16 cellular contexts compared by ENCODE assay signal in genomic region chr4:168654206-168655174, GRCh38.
DNase-seq lines count a peak whose midpoint lies in the region; ATAC-seq, FAIRE-seq and TF ChIP-seq lines count a peak whose summit lies in the region.
"Had no signal": no experiment of that assay in that cellular context is flagged by ENCODE, and none has a peak within 500 bp of the region (broad histone marks: within the 10 kb centered on the region; RNA-seq: fewer than 3 reads in every experiment).

No MANE protein-coding gene starts in this region.

- H3K4me2 ChIP-seq in A549, result peak overlapping the region; percentile 75
- 0 out of 2 replicates have a peak overlapping the region, but pooled peaks have one; percentile 7 for H3K4me2 ChIP-seq in GM12878 (ENCODE audit: control insufficient read depth, insufficient read depth)

- H3K27ac ChIP-seq in A549 (peak overlapping the region; percentile 50 to 66; a peak in 4 of 6 replicates), GM12878 (ENCODE audit: control insufficient read depth, insufficient read depth) (no peak overlapping the region)

- SMC1A ChIA-PET in GM12878 (lab: Charles Lee; ENCODE audit: uncharacterized antibody, unreplicated experiment), result interaction anchor here (0.6 to 0.9 kb wide), 4 partner anchors 9 to 121 kb away, joined by 3 to 4 read pairs (median 4); no protein-coding TSS in a partner anchor

- H3K9me3 ChIP-seq in A549 (no peaks in the 10 kb centered on the region), GM12878 (replicated peaks; ENCODE audit: control insufficient read depth, insufficient read depth, low read length) (no peaks in the 10 kb centered on the region)

- no peaks in the 10 kb centered on the region for H3K79me2 ChIP-seq in GM12878 (ENCODE audit: control insufficient read depth, insufficient read depth, low read length)

- H3K4me3 Mint-ChIP-seq in mesothelial cell of epicardium, result no peak overlapping the region
- H3K4me3 Mint-ChIP-seq: activated CD4-positive, alpha-beta T cell treated with anti-CD3 and anti-CD28 coated beads for 36 hours had no signal

- no peak overlapping the region for H3K9ac ChIP-seq in GM12878 (ENCODE audit: control insufficient read depth, insufficient read depth, low read length)

- in situ Hi-C loops in GM12878 (cut with MboI), result no loop called here

- intact Hi-C loops in GM12878 (cut with micrococcal nuclease; ENCODE audit: unreplicated experiment), result loop anchor here (10.0 kb wide), 1 partner anchor 340 kb away; the partner anchor contains the start of gene DDX60

- DNase-seq in A549 (ENCODE audit: low read depth in 1 of 2, low spot score in 1 of 2) (no peak), NCI-H2081 treated with DMSO at 0.1 percent for 48 hours (lab: John Stamatoyannopoulos, UW) (peak; percentile 79), GM12878 (ENCODE audit: low read depth, low spot score) (no peak), mesothelial cell of epicardium (ENCODE audit: low spot score in 2 of 2, unreplicated experiment in 2 of 2) (no peak), GM20000 (ENCODE audit: low spot score) (no peak), NCI-H345 treated with DMSO at 0.1 percent for 48 hours (lab: John Stamatoyannopoulos, UW; ENCODE audit: unreplicated experiment) (no peak)
- DNase-seq: activated CD4-positive, alpha-beta T cell treated with anti-CD3 and anti-CD28 coated beads for 36 hours; central memory CD4-positive, alpha-beta T cell; DMS79; KG1; kidney glomerular epithelial cell; NCI-H524 treated with DMSO at 0.1 percent for 48 hours; stimulated activated CD4-positive, alpha-beta T cell treated with anti-CD3 and anti-CD28 coated beads, Interleukin-4, amount 100 ng/mL, for 24 hours; SW 1271 had no signal

- no peak for TF ChIP-seq CTCF in A549 (IDR thresholded peaks at IDR 0.05)
- no peak for TF ChIP-seq CTCF in GM12878 (IDR thresholded peaks at IDR 0.05 in 2 of 3, conservative IDR thresholded peaks at IDR 0.05 in 1 of 3; ENCODE audit: control insufficient read depth in 2 of 3, extremely low read depth in 1 of 3, insufficient read depth in 1 of 3, low read depth in 3 of 3, low read length in 3 of 3)
- TF ChIP-seq CTCF in mesothelial cell of epicardium (IDR thresholded peaks at IDR 0.05; ENCODE audit: unreplicated experiment), result no peak
- TF ChIP-seq CTCF in GM20000 (IDR thresholded peaks at IDR 0.05; ENCODE audit: extremely low read depth, missing control alignments), result no peak

- no peaks in the 10 kb centered on the region; a peak in 1 of 4 replicates for H3K27me3 ChIP-seq in GM12878 (replicated peaks in 1 of 2; ENCODE audit: control insufficient read depth in 2 of 2, insufficient read depth in 2 of 2, low read length in 1 of 2)

- peaks cover 79% of the 10 kb centered on the region for H3K4me1 Mint-ChIP-seq in mesothelial cell of epicardium

- FAIRE-seq in A549 (lab: Jason Lieb, UNC) (no peak), GM12878 (lab: Jason Lieb, UNC) (no peak)

- H3K36me3 ChIP-seq in GM12878 (ENCODE audit: control insufficient read depth in 2 of 2, insufficient read depth in 2 of 2, low read length in 1 of 2), result no peaks in the 10 kb centered on the region

- TF ChIP-seq RAD21 in A549 (conservative IDR thresholded peaks at IDR 0.05 in 1 of 2, IDR thresholded peaks at IDR 0.05 in 1 of 2), result no peak
- TF ChIP-seq RAD21 in GM12878 (IDR thresholded peaks at IDR 0.05; ENCODE audit: insufficient read depth, low read depth, low read length), result no peak

- CTCF ChIA-PET in A549 (lab: Yijun Ruan, JAX), result interaction anchor here (0.5 to 1.6 kb wide), 2 partner anchors 69 to 136 kb away, joined by 3 to 6 read pairs; no protein-coding TSS in a partner anchor
- CTCF ChIA-PET in GM12878 (lab: Yijun Ruan, JAX), result interaction anchor here (1.0 kb wide), 1 partner anchor 65 kb away, joined by 3 read pairs; no protein-coding TSS in a partner anchor

- no peaks in the 10 kb centered on the region for H3K9me3 Mint-ChIP-seq in mesothelial cell of epicardium

- no peaks in the 10 kb centered on the region for H3K27me3 Mint-ChIP-seq in mesothelial cell of epicardium (ENCODE audit: low read depth)

- TF ChIP-seq EP300 in A549 (IDR thresholded peaks at IDR 0.05) (no peak), GM12878 (IDR thresholded peaks at IDR 0.05; ENCODE audit: borderline replicate concordance in 1 of 2, control insufficient read depth in 1 of 2, low read depth in 2 of 2, low read length in 2 of 2) (no peak)

- POLR2A ChIA-PET in A549 (lab: Yijun Ruan, JAX), result interaction anchor here (0.7 kb wide), 1 partner anchor 18 kb away, joined by 3 read pairs; no protein-coding TSS in a partner anchor
- POLR2A ChIA-PET in GM12878 (lab: Charles Lee), result no interaction called here

- peak overlapping the region; percentile 64 for H3K27ac Mint-ChIP-seq in mesothelial cell of epicardium
- H3K27ac Mint-ChIP-seq: activated CD4-positive, alpha-beta T cell treated with anti-CD3 and anti-CD28 coated beads for 36 hours had no signal

- no peak overlapping the region for H2AFZ ChIP-seq in GM12878 (ENCODE audit: control insufficient read depth, low read depth, low read length)

- ATAC-seq in A549, result peak in 1 of 2 experiments; percentile 27; a peak in 1 of 6 replicates
- peak; percentile 82 for ATAC-seq in GM12878
- no peak for ATAC-seq in HG02763 (IDR thresholded peaks at IDR 0.05; ENCODE audit: unreplicated experiment)
- ATAC-seq in HG03520 (IDR thresholded peaks at IDR 0.05; ENCODE audit: unreplicated experiment), result no peak
- ATAC-seq: activated CD4-positive, alpha-beta T cell treated with anti-CD3 and anti-CD28 coated beads for 36 hours had no signal

- WGBS in A549 (ENCODE audit: missing lambda C conversion rate), result 50% methylated on average over 3 of the region's 3 CpGs
- 0% methylated on average over 3 of the region's 3 CpGs for WGBS in GM12878 (ENCODE audit: insufficient coverage, insufficient replicate concordance, low lambda C conversion rate, missing lambda C conversion rate)

- no peaks in the 10 kb centered on the region for H4K20me1 ChIP-seq in GM12878 (ENCODE audit: control insufficient read depth, insufficient read depth)

- RAD21 ChIA-PET in GM12878 (lab: Charles Lee; ENCODE audit: unreplicated experiment), result no interaction called here

- no TSS peak for BruUV-seq in GM12878 (replicated peaks; lab: Mats Ljungman, UMichigan)

- H3K4me3 ChIP-seq in A549, result no peak overlapping the region
- no peak overlapping the region for H3K4me3 ChIP-seq in GM12878

- no peaks in the 10 kb centered on the region for H3K36me3 Mint-ChIP-seq in mesothelial cell of epicardium

- TF ChIP-seq POLR2A in A549 (IDR thresholded peaks at IDR 0.05; ENCODE audit: low read length) (no peak), GM12878 (IDR thresholded peaks at IDR 0.05; ENCODE audit: low read depth, low read length) (no peak)

- H3K4me1 ChIP-seq in A549 (peaks cover 76% of the 10 kb centered on the region), GM12878 (ENCODE audit: control insufficient read depth, insufficient read depth, low read length) (no peaks in the 10 kb centered on the region)

TF ChIP-seq in A549, 52 proteins besides CTCF, POLR2A, EP300 and RAD21 (continues in another document):
- TF ChIP-seq CBX2 (IDR thresholded peaks at IDR 0.05; ENCODE audit: borderline replicate concordance, low read depth) (no peak), NR3C1 (IDR thresholded peaks at IDR 0.05) (no peak), RNF2 (IDR thresholded peaks at IDR 0.05; ENCODE audit: borderline replicate concordance, low read depth) (no peak), GATA3 (IDR thresholded peaks at IDR 0.05; ENCODE audit: borderline replicate concordance) (no peak), BCL3 (IDR thresholded peaks at IDR 0.05) (no peak), HOXB13 (CRISPR knock-in tag; IDR thresholded peaks at IDR 0.05; ENCODE audit: low read depth) (no peak), SMC3 (IDR thresholded peaks at IDR 0.05) (no peak)

TF ChIP-seq in GM12878, 131 proteins besides CTCF, POLR2A, EP300 and RAD21 (continues in another document):
- no peak for TF ChIP-seq RB1 (IDR thresholded peaks at IDR 0.05; ENCODE audit: borderline replicate concordance)
- no peak for TF ChIP-seq MEF2A (IDR thresholded peaks at IDR 0.05; ENCODE audit: insufficient read depth, low read depth, low read length)
- no peak for TF ChIP-seq MTA2 (IDR thresholded peaks at IDR 0.05; ENCODE audit: low read depth)
- TF ChIP-seq EED (IDR thresholded peaks at IDR 0.05; ENCODE audit: low read depth), result no peak
- no peak for TF ChIP-seq NR2C1 (IDR thresholded peaks at IDR 0.05)
- no peak for TF ChIP-seq CBX3 (IDR thresholded peaks at IDR 0.05; ENCODE audit: borderline replicate concordance, low read depth)
- no peak for TF ChIP-seq POU2F2 (IDR thresholded peaks at IDR 0.05; ENCODE audit: borderline replicate concordance, low read depth, low read length)
- no peak for TF ChIP-seq POLR2AphosphoS5 (IDR thresholded peaks at IDR 0.05; ENCODE audit: low read length)
- TF ChIP-seq ESRRA (IDR thresholded peaks at IDR 0.05; ENCODE audit: low read length), result no peak
- TF ChIP-seq PBX3 (IDR thresholded peaks at IDR 0.05; ENCODE audit: insufficient replicate concordance, low read depth, low read length), result no peak
